In the genomic region with DNA sequence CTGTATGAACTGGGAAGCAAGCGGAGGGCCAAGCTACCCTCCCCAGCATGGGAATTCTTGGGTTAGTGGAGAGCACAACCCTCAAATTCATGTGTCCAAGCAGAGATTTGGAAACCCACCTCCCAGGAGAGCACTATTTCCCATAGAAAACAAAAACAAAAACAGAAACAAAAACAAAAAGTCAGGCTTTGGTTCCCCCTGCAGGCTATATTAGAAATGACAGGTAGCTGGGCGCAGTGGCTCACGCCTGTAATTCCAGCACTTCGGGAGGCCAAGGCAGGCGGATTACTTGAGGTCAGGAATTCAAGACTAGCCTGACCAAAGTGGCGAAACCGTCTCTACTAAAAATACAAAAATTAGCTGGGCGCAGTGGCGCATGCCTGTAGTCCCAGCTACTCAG, we compare ENCODE assay signal across 9 cellular contexts. TPM values are rescaled to one million over a fixed set of nuclear protein-coding genes. Genes with fewer than 3 reads are reported as not detected.
DNase-seq lines count a peak whose midpoint lies in the region; ATAC-seq, FAIRE-seq and TF ChIP-seq lines count a peak whose summit lies in the region.
"Had no signal": no experiment of that assay in that cellular context is flagged by ENCODE, and none has a peak within 500 bp of the region (broad histone marks: within the 10 kb centered on the region; RNA-seq: fewer than 3 reads in every experiment).

No MANE protein-coding gene starts in this region.

- TF ChIP-seq CTCF in C4-2B (conservative IDR thresholded peaks at IDR 0.05) = peak; percentile 89
- peak; percentile 27 for TF ChIP-seq CTCF in HL-60 (IDR thresholded peaks at IDR 0.05; ENCODE audit: insufficient read depth, low read length)
- peak; percentile 89 to 91 for TF ChIP-seq CTCF in right atrium auricular region (IDR thresholded peaks at IDR 0.05)

- no peaks in the 10 kb centered on the region for H3K9me3 Mint-ChIP-seq in activated T-helper 17 cell treated with anti-CD3 and anti-CD28 coated beads, Interleukin-2, amount 50 U/mL, for 72 hours

- no peaks in the 10 kb centered on the region for H3K4me1 Mint-ChIP-seq in activated T-helper 17 cell treated with anti-CD3 and anti-CD28 coated beads, Interleukin-2, amount 50 U/mL, for 72 hours

- H3K27ac Mint-ChIP-seq in activated T-helper 17 cell treated with anti-CD3 and anti-CD28 coated beads, Interleukin-2, amount 50 U/mL, for 72 hours = peak overlapping the region; percentile 32

- 33 to 35% (median 34%) methylated on average over 9 of the region's 9 CpGs for WGBS in small intestine, 3 donors

- no peaks in the 10 kb centered on the region for H3K27me3 Mint-ChIP-seq in activated T-helper 17 cell treated with anti-CD3 and anti-CD28 coated beads, Interleukin-2, amount 50 U/mL, for 72 hours

- ATAC-seq in activated T-helper 17 cell treated with anti-CD3 and anti-CD28 coated beads, Interleukin-2, amount 50 U/mL, for 72 hours (replicated peaks) = peak; percentile 38
- ATAC-seq in HG02852 (IDR thresholded peaks at IDR 0.05; ENCODE audit: unreplicated experiment) = no peak
- no peak for ATAC-seq in HG02763 (IDR thresholded peaks at IDR 0.05; ENCODE audit: unreplicated experiment)
- ATAC-seq in GM18873 (IDR thresholded peaks at IDR 0.05; ENCODE audit: low FRiP score, unreplicated experiment) = no peak

- DNase-seq in HL-60 (ENCODE audit: low read depth in 1 of 2, low spot score in 1 of 2) = no peak
- DNase-seq in right atrium auricular region (ENCODE audit: low spot score) = peak; percentile 77
- DNase-seq in small intestine = peak; percentile 32

- FAIRE-seq in small intestine (lab: Jason Lieb, UNC) = no peak

- no peak overlapping the region for H3K4me3 Mint-ChIP-seq in activated T-helper 17 cell treated with anti-CD3 and anti-CD28 coated beads, Interleukin-2, amount 50 U/mL, for 72 hours

- H3K27ac ChIP-seq in C4-2B = no peak overlapping the region
- H3K27ac ChIP-seq in HL-60 (replicated peaks) = no peak overlapping the region
- H3K27ac ChIP-seq in right atrium auricular region = peak overlapping the region; percentile 6 to 12
- H3K27ac ChIP-seq in small intestine (ENCODE audit: low read depth in 1 of 2, low read length in 1 of 2) = peak overlapping the region in 1 of 2 donors; percentile 27

- no peaks in the 10 kb centered on the region for H3K27me3 ChIP-seq in HL-60 (ENCODE audit: insufficient read depth, poor library complexity, severe bottlenecking)
- H3K27me3 ChIP-seq in right atrium auricular region = no peaks in the 10 kb centered on the region
- no peaks in the 10 kb centered on the region for H3K27me3 ChIP-seq in small intestine (ENCODE audit: control insufficient read depth in 2 of 2, insufficient read depth in 2 of 2, low read length in 2 of 2)

- H3K4me3 ChIP-seq in HL-60 (replicated peaks; ENCODE audit: insufficient read depth, low read length) (no peak overlapping the region), right atrium auricular region (no peak overlapping the region), small intestine (ENCODE audit: low read depth in 1 of 2, low read length in 2 of 2) (no peak overlapping the region)

- peaks cover 19% of the 10 kb centered on the region for H3K36me3 Mint-ChIP-seq in activated T-helper 17 cell treated with anti-CD3 and anti-CD28 coated beads, Interleukin-2, amount 50 U/mL, for 72 hours (ENCODE audit: low read depth)

- peaks cover 42% of the 10 kb centered on the region for H3K36me3 ChIP-seq in right atrium auricular region
- peaks cover 3 to 4% of the 10 kb centered on the region in 2 donors for H3K36me3 ChIP-seq in small intestine (ENCODE audit: control insufficient read depth in 2 of 2, insufficient read depth in 2 of 2, low read length in 2 of 2)

- H3K4me1 ChIP-seq in right atrium auricular region (peaks cover 0 to 11% of the 10 kb centered on the region in 2 donors), small intestine (ENCODE audit: control insufficient read depth in 2 of 2, insufficient read depth in 1 of 2, low read depth in 1 of 2, low read length in 1 of 2) (no peaks in the 10 kb centered on the region)

- H3K9me3 ChIP-seq in right atrium auricular region = no peaks in the 10 kb centered on the region
- no peaks in the 10 kb centered on the region for H3K9me3 ChIP-seq in small intestine (ENCODE audit: control insufficient read depth, low read depth)

RNA-seq across cellular contexts. Expression of a gene that starts 10.8 kb away (rescaled TPM):
- total RNA-seq in activated T-helper 17 cell treated with anti-CD3 and anti-CD28 coated beads, Interleukin-2, amount 50 U/mL, for 72 hours = 10 to 100 TPM; 10.9 to 22.6 TPM
- total RNA-seq in right atrium auricular region = 10 to 100 TPM; 62.2 to 72.3 TPM
- 10 to 100 TPM in 2 of 3 donors, 1 to 10 TPM in 1; 9.5 to 17.2 (median 16.3) TPM for polyA plus RNA-seq in small intestine

RNA-seq across cellular contexts. Expression of a gene that starts 12.4 kb away (rescaled TPM):
- 10 to 100 TPM; 12.5 to 15.3 TPM for total RNA-seq in activated T-helper 17 cell treated with anti-CD3 and anti-CD28 coated beads, Interleukin-2, amount 50 U/mL, for 72 hours
- 10 to 100 TPM; 52.0 to 68.4 TPM for total RNA-seq in right atrium auricular region
- 10 to 100 TPM; 15.1 to 15.9 (median 15.4) TPM for polyA plus RNA-seq in small intestine

RNA-seq across cellular contexts. Expression of a gene that starts 13.8 kb away (rescaled TPM):
- total RNA-seq in activated T-helper 17 cell treated with anti-CD3 and anti-CD28 coated beads, Interleukin-2, amount 50 U/mL, for 72 hours = under 1 TPM; 0.19 to 0.30 TPM
- 1 to 10 TPM; 1.6 to 7.7 TPM for total RNA-seq in right atrium auricular region
- polyA plus RNA-seq in small intestine = under 1 TPM in 2 of 3 donors, not detected in 1; 0.43 to 0.89 TPM

RNA-seq across cellular contexts. Expression of a gene that starts 21.3 kb away (rescaled TPM):
- total RNA-seq in activated T-helper 17 cell treated with anti-CD3 and anti-CD28 coated beads, Interleukin-2, amount 50 U/mL, for 72 hours = 100 to 1,000 TPM; 114 to 212 TPM
- 10 to 100 TPM; 47.9 to 91.4 TPM for total RNA-seq in right atrium auricular region
- 100 to 1,000 TPM; 111 to 202 (median 183) TPM for polyA plus RNA-seq in small intestine

RNA-seq across cellular contexts. Expression of a gene that starts 40.5 kb away (rescaled TPM):
- 1 to 10 TPM; 1.4 to 4.5 TPM for total RNA-seq in activated T-helper 17 cell treated with anti-CD3 and anti-CD28 coated beads, Interleukin-2, amount 50 U/mL, for 72 hours
- under 1 TPM; 0.22 to 0.24 TPM for total RNA-seq in right atrium auricular region
- polyA plus RNA-seq in small intestine = under 1 TPM; 0.27 to 0.89 (median 0.39) TPM
- total RNA-seq: HT1080 had no signal

Comparison
In these comparisons a context has a peak if more than half of its experiments do, and no peak if none do; other contexts are left out.
1. H3K27ac ChIP-seq: peak in right atrium auricular region (2 of 2); none in C4-2B (single experiment) and HL-60 (single experiment).
2. CTCF ChIP-seq: peak in every context shown above with its lines; median percentile 90 in right atrium auricular region; 89 in C4-2B; 27 in HL-60.
3. DNase-seq: peak in right atrium auricular region (single experiment) and small intestine (single experiment); none in HL-60 (0 of 2).